Comparison of ENCODE assay signal across 8 cellular contexts in genomic region chr6:79536969-79537747, GRCh38. TPM values are rescaled to one million over a fixed set of nuclear protein-coding genes. Genes with fewer than 3 reads are reported as not detected.
A peak's percentile ranks its signal among the peaks of the same experiment; 100 is the strongest.
DNase-seq lines count a peak whose midpoint lies in the region; ATAC-seq, FAIRE-seq and TF ChIP-seq lines count a peak whose summit lies in the region.

Gene LCA5, minus strand, starts transcription at chr6:79537430. Its CDS starts 18,536 bp downstream, at chr6:79518894.

- H3K4me2 ChIP-seq in GM12878 (ENCODE audit: control insufficient read depth, insufficient read depth): peak within 1 kb of the TSS; percentile 88

- no peak for TF ChIP-seq RAD21 in GM12878 (IDR thresholded peaks at IDR 0.05; ENCODE audit: insufficient read depth, low read depth, low read length)

- peak within 1 kb of the TSS; percentile 82 for H3K9ac ChIP-seq in GM12878 (ENCODE audit: control insufficient read depth, insufficient read depth, low read length)
- no peak within 1 kb of the TSS for H3K9ac ChIP-seq in rectal smooth muscle tissue (ENCODE audit: low read length)

- TF ChIP-seq EP300 in GM12878 (IDR thresholded peaks at IDR 0.05; ENCODE audit: borderline replicate concordance in 1 of 2, control insufficient read depth in 1 of 2, low read depth in 2 of 2, low read length in 2 of 2): no peak

- WGBS in GM12878 (ENCODE audit: insufficient coverage, insufficient replicate concordance, low lambda C conversion rate, missing lambda C conversion rate): under 1% methylated on average over 55 of the region's 55 CpGs

- peak; percentile 92 for FAIRE-seq in GM12878 (lab: Jason Lieb, UNC)

- POLR2A ChIA-PET in GM12878 (lab: Charles Lee): interaction anchor here (0.5 to 1.5 kb wide), 2 partner anchors 8 to 234 kb away, joined by 4 read pairs; no protein-coding TSS in a partner anchor

- H3K27me3 ChIP-seq in GM12878 (replicated peaks in 1 of 2; ENCODE audit: control insufficient read depth in 2 of 2, insufficient read depth in 2 of 2, low read length in 1 of 2) (no peaks in the 10 kb centered on the region), rectal smooth muscle tissue (ENCODE audit: control insufficient read depth, insufficient read depth, low read length) (no peaks in the 10 kb centered on the region), vagina (no peaks in the 10 kb centered on the region)

- H3K4me3 ChIP-seq in GM12878 (peak within 1 kb of the TSS; percentile 94), rectal smooth muscle tissue (ENCODE audit: low read length) (peak within 1 kb of the TSS; percentile 68), vagina (peak within 1 kb of the TSS; percentile 78 to 86)

- TF ChIP-seq POLR2A in GM12878 (IDR thresholded peaks at IDR 0.05; ENCODE audit: low read depth, low read length) (peak; percentile 83), vagina (IDR thresholded peaks at IDR 0.05) (peak in 1 of 2 donors; percentile 25)

- no peaks in the 10 kb centered on the region for H3K36me3 ChIP-seq in GM12878 (ENCODE audit: control insufficient read depth in 2 of 2, insufficient read depth in 2 of 2, low read length in 1 of 2)
- H3K36me3 ChIP-seq in rectal smooth muscle tissue (ENCODE audit: control insufficient read depth, insufficient read depth, low read length): no peaks in the 10 kb centered on the region
- no peaks in the 10 kb centered on the region for H3K36me3 ChIP-seq in vagina

- CTCF ChIA-PET in GM12878 (lab: Yijun Ruan, JAX): interaction anchor here (0.7 to 4.3 kb wide), 4 partner anchors 8 to 756 kb away, joined by 3 to 15 read pairs (median 4); no protein-coding TSS in a partner anchor

- no peaks in the 10 kb centered on the region for H3K4me1 ChIP-seq in GM12878 (ENCODE audit: control insufficient read depth, insufficient read depth, low read length)
- peaks cover 5% of the 10 kb centered on the region for H3K4me1 ChIP-seq in rectal smooth muscle tissue (ENCODE audit: control insufficient read depth, insufficient read depth, low read length)
- H3K4me1 ChIP-seq in vagina: peaks cover 10% of the 10 kb centered on the region

- SMC1A ChIA-PET in GM12878 (lab: Charles Lee; ENCODE audit: uncharacterized antibody, unreplicated experiment): interaction anchor here (0.7 to 1.4 kb wide), 4 partner anchors 7 to 331 kb away, joined by 3 read pairs; no protein-coding TSS in a partner anchor

- peak within 1 kb of the TSS; percentile 89 for H2AFZ ChIP-seq in GM12878 (ENCODE audit: control insufficient read depth, low read depth, low read length)

- peak; percentile 98 for DNase-seq in NCI-H146 (lab: John Stamatoyannopoulos, UW)
- DNase-seq in T-helper 9 cell: peak; percentile 64
- peak; percentile 84 for DNase-seq in GM12878 (ENCODE audit: low read depth, low spot score)
- DNase-seq in hippocampal formation (lab: John Stamatoyannopoulos, UW): peak; percentile 96 to 99
- DNase-seq in vagina (ENCODE audit: extremely low spot score in 2 of 2): peak in 1 of 2 donors; percentile 98

- intact Hi-C loops in GM12878 (cut with micrococcal nuclease; ENCODE audit: unreplicated experiment) (loop anchor here (2.0 kb wide), 1 partner anchor 458 kb away; the partner anchor contains the start of gene PHIP), vagina (cut with DNase I) (no loop called here)

- no TSS peak for BruUV-seq in GM12878 (replicated peaks; lab: Mats Ljungman, UMichigan)

- no peaks in the 10 kb centered on the region; the same call in 1 of the 2 replicates for H3K79me2 ChIP-seq in GM12878 (ENCODE audit: control insufficient read depth, insufficient read depth, low read length)

- H3K9me3 ChIP-seq in GM12878 (replicated peaks; ENCODE audit: control insufficient read depth, insufficient read depth, low read length) (no peaks in the 10 kb centered on the region), vagina (no peaks in the 10 kb centered on the region)

- H3K27ac ChIP-seq in GM12878 (ENCODE audit: control insufficient read depth, insufficient read depth): peak within 1 kb of the TSS; percentile 66
- H3K27ac ChIP-seq in rectal smooth muscle tissue (ENCODE audit: low read depth, low read length): peak within 1 kb of the TSS; percentile 85
- H3K27ac ChIP-seq in vagina: peak within 1 kb of the TSS; percentile 93

- no peak for TF ChIP-seq CTCF in GM12878 (IDR thresholded peaks at IDR 0.05 in 2 of 3, conservative IDR thresholded peaks at IDR 0.05 in 1 of 3; ENCODE audit: control insufficient read depth in 2 of 3, extremely low read depth in 1 of 3, insufficient read depth in 1 of 3, low read depth in 3 of 3, low read length in 3 of 3)
- TF ChIP-seq CTCF in vagina (IDR thresholded peaks at IDR 0.05): no peak

- H4K20me1 ChIP-seq in GM12878 (ENCODE audit: control insufficient read depth, insufficient read depth): no peaks in the 10 kb centered on the region

- peak; percentile 99 for ATAC-seq in GM18499 (IDR thresholded peaks at IDR 0.05; ENCODE audit: insufficient read depth, unreplicated experiment)
- ATAC-seq in HG02840 (IDR thresholded peaks at IDR 0.05; ENCODE audit: low FRiP score, unreplicated experiment): peak; percentile 100
- ATAC-seq in GM12878: peak; percentile 100

- RAD21 ChIA-PET in GM12878 (lab: Charles Lee; ENCODE audit: unreplicated experiment): interaction anchor here (1.0 to 1.4 kb wide), 2 partner anchors 9 to 202 kb away, joined by 3 to 4 read pairs; no protein-coding TSS in a partner anchor

- in situ Hi-C loops in GM12878 (cut with MboI): no loop called here

TF ChIP-seq in GM12878, 131 proteins besides CTCF, POLR2A, EP300 and RAD21 (continues in another document):
- TF ChIP-seq RELA (IDR thresholded peaks at IDR 0.05; ENCODE audit: borderline replicate concordance, partially characterized antibody): no peak
- 0 out of 2 replicates have a peak, but pooled peaks have one; percentile 32 for TF ChIP-seq BACH1 (IDR thresholded peaks at IDR 0.05; ENCODE audit: borderline replicate concordance)
- peak; percentile 97 for TF ChIP-seq SP1 (IDR thresholded peaks at IDR 0.05; ENCODE audit: low read depth, low read length)
- peak; percentile 84 for TF ChIP-seq HDGF (IDR thresholded peaks at IDR 0.05)
- TF ChIP-seq NBN (IDR thresholded peaks at IDR 0.05): peak; percentile 20; the same call in 1 of the 2 replicates
- no peak for TF ChIP-seq SKIL (IDR thresholded peaks at IDR 0.05; ENCODE audit: low read depth, poor library complexity, severe bottlenecking)
- no peak for TF ChIP-seq ZZZ3 (IDR thresholded peaks at IDR 0.05; ENCODE audit: control insufficient read depth, insufficient read length, low read depth)
- TF ChIP-seq BMI1 (IDR thresholded peaks at IDR 0.05; ENCODE audit: borderline replicate concordance): 0 out of 2 replicates have a peak, but pooled peaks have one; percentile 57
- no peak; the same call in 1 of the 2 replicates for TF ChIP-seq ZBED1 (IDR thresholded peaks at IDR 0.05; ENCODE audit: borderline replicate concordance)
- 0 out of 2 replicates have a peak, but pooled peaks have one; percentile 25 for TF ChIP-seq TAF1 (IDR thresholded peaks at IDR 0.05; ENCODE audit: borderline replicate concordance, low read depth, low read length)
- peak; percentile 66 for TF ChIP-seq IKZF1 (conservative IDR thresholded peaks at IDR 0.05)
- TF ChIP-seq ZNF622 (IDR thresholded peaks at IDR 0.05): no peak
- 0 out of 2 replicates have a peak, but pooled peaks have one; percentile 11 for TF ChIP-seq EED (IDR thresholded peaks at IDR 0.05; ENCODE audit: low read depth)
- TF ChIP-seq EGR1 (IDR thresholded peaks at IDR 0.05; ENCODE audit: borderline replicate concordance in 1 of 2, low read depth in 2 of 2, low read length in 2 of 2): peak in 1 of 2 experiments; percentile 57; a peak in 1 of 3 replicates
- TF ChIP-seq FOXM1 (IDR thresholded peaks at IDR 0.05; ENCODE audit: low read depth, low read length): 0 out of 2 replicates have a peak, but pooled peaks have one; percentile 38
- TF ChIP-seq SIN3A (IDR thresholded peaks at IDR 0.05; ENCODE audit: low read depth, low read length): peak; percentile 64; the same call in 1 of the 2 replicates
- TF ChIP-seq POLR2AphosphoS5 (IDR thresholded peaks at IDR 0.05; ENCODE audit: low read length): peak; percentile 64

RNA-seq across cellular contexts. Expression of gene LCA5, which starts in this region (rescaled TPM):
- 2.0 and 2.1 TPM in 2 replicates for total RNA-seq in GM12878 (2013; cell fraction: nucleolus; rRNA removed)
- total RNA-seq in GM12878 (2014; rRNA removed) (0.28 and 0.33 TPM in 2 replicates), GM12878 (2014; rRNA removed; fragmentation: Illumina TruSeq; extraction: Trizol) (0.37 and 0.45 TPM in 2 replicates), GM12878 (2021) (0.26 and 0.27 TPM in 2 replicates), vagina (6.4 TPM)
- polyA plus RNA-seq in GM12878 (2011; ENCODE audit: low read depth): 0.14 TPM
- polyA plus RNA-seq in GM12878 (2011; rRNA removed) (0.30 and 0.58 TPM in 2 replicates), GM12878 (2014; fragmentation: Illumina TruSeq; extraction: Trizol) (0.31 and 0.36 TPM in 2 replicates), GM12878 (2014; fragmentation: Nextera tagmentation; extraction: Ambion mirVana) (under 1 TPM; 0.13 to 0.32 TPM), GM12878 (2014; rRNA removed) (0.16 and 0.20 TPM in 2 replicates), GM12878 (2016; fragmentation: Nextera tagmentation; extraction: Ambion mirVana) (under 1 TPM; 0.21 TPM)
- polyA plus RNA-seq in GM12878 (2011; cell fraction: cytosol; rRNA removed): 0.05 and 0.07 TPM in 2 replicates
- 0.22 and 0.26 TPM in 2 replicates for polyA plus RNA-seq in GM12878 (2011; cell fraction: nucleus; rRNA removed)
- 0.39 and 0.55 TPM in 2 replicates for polyA plus RNA-seq in GM12878 (2012)
- polyA minus RNA-seq in GM12878 (2011; rRNA and poly(A)+ RNA removed): 0.29 and 0.31 TPM in 2 replicates
- polyA minus RNA-seq in GM12878 (2011; cell fraction: cytosol; rRNA and poly(A)+ RNA removed): 0.53 TPM in 1 of 2 replicates, not detected in the other
- polyA minus RNA-seq in GM12878 (2011; cell fraction: nucleus; rRNA and poly(A)+ RNA removed): 0.36 and 0.96 TPM in 2 replicates
